In genomic region chr22:34702279-34702678, GRCh38 we compare ENCODE assay signal across 26 cellular contexts.
"Had no signal": no experiment of that assay in that cellular context is flagged by ENCODE, and none has a peak within 500 bp of the region (broad histone marks: within the 10 kb centered on the region; RNA-seq: fewer than 3 reads in every experiment).

No MANE protein-coding gene starts in this region.

- H3K4me3 ChIP-seq: ascending aorta, body of pancreas had no signal

- ATAC-seq: activated naive CD4-positive, alpha-beta T cell treated with anti-CD3 and anti-CD28 coated beads, Interleukin-2, amount 50 U/mL, for 72 hours; activated naive CD8-positive, alpha-beta T cell treated with anti-CD3 and anti-CD28 coated beads, Interleukin-2, amount 50 U/mL, for 24 hours; activated T-cell treated with anti-CD3 and anti-CD28 coated beads, Interleukin-2, amount 50 U/mL, for 4 hours; body of pancreas; PC-3; T-helper 17 cell; WTC11 had no signal

- H3K4me1 ChIP-seq: ascending aorta, body of pancreas had no signal

- H3K36me3 ChIP-seq: ascending aorta had no signal

- DNase-seq: activated CD4-positive, alpha-beta memory T cell treated with anti-CD3 and anti-CD28 coated beads for 36 hours; activated CD4-positive, alpha-beta T cell treated with anti-CD3 and anti-CD28 coated beads for 48 hours; activated CD4-positive, CD25-positive, alpha-beta regulatory T cell treated with anti-CD3 and anti-CD28 coated beads, Interleukin-2, amount 50 U/mL, for 72 hours; activated CD8-positive, alpha-beta memory T cell treated with anti-CD3 and anti-CD28 coated beads for 24 hours; activated effector memory CD4-positive, alpha-beta T cell treated with anti-CD3 and anti-CD28 coated beads, Interleukin-2, amount 50 U/mL, for 16 hours; activated naive CD4-positive, alpha-beta T cell treated with Interleukin-2 at 50 U/mL for 16 hours; activated naive CD8-positive, alpha-beta T cell treated with anti-CD3 and anti-CD28 coated beads, Interleukin-2, amount 50 U/mL, for 24 hours; activated T-cell treated with anti-CD3 and anti-CD28 coated beads, Interleukin-2, amount 50 U/mL, for 4 hours; amniotic stem cell; body of pancreas; Kasumi-1; KBM-7; NCI-H1092; NCI-H1417; NCI-H2081; NCI-H2171; NCI-H2227 treated with DMSO at 0.1 percent for 48 hours; NCI-H446 treated with DMSO at 0.1 percent for 48 hours; NCI-H526 treated with DMSO at 0.1 percent for 48 hours; PC-3; SHP77 treated with DMSO at 0.1 percent for 48 hours; T-helper 17 cell; T-helper 9 cell had no signal

- H3K27me3 ChIP-seq: ascending aorta, body of pancreas had no signal

- H3K9me3 ChIP-seq: ascending aorta, body of pancreas had no signal

- H3K27ac ChIP-seq: ascending aorta, body of pancreas had no signal
